Comparison of ENCODE assay signal across 12 cellular contexts in the genomic region with DNA sequence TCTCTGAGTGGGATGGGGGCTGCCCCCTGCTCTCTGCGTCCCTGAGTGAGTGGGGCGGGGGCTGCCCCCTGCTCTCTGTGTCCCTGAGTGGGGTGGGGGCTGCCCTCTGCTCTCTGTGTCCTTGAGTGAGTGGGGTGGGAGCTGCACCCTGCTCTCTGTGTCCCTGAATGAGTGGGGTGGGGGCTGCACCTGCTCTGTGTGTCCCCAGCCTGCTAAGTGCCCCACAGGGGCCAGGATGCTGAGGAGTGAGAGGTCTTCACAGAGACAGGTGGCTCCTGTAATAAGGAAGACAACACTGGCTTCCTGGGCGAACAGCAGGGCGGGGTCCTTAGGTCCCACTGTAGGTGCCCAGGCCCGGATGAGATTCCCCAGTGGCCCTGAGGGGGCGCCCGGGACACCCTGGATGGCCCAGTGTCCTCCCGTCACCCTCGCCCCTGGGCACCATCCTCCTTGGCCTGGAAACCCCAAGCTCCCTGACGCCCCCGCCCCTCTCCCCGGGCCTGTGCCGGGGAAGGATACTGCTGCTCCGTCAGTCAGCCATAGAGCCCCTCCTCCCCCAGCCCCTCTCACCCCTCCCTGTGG. TPM values are rescaled to one million over a fixed set of nuclear protein-coding genes. Genes with fewer than 3 reads are reported as not detected.
DNase-seq lines count a peak whose midpoint lies in the region; ATAC-seq and TF ChIP-seq lines count a peak whose summit lies in the region.
"Had no signal": no experiment of that assay in that cellular context is flagged by ENCODE, and none has a peak within 500 bp of the region (broad histone marks: within the 10 kb centered on the region; RNA-seq: fewer than 3 reads in every experiment).

No MANE protein-coding gene starts in this region.

- peaks cover 0 to 31% of the 10 kb centered on the region in 2 donors for H3K27me3 ChIP-seq in left lung
- H3K27me3 ChIP-seq: pancreas had no signal

- peaks cover 0 to 7% of the 10 kb centered on the region in 2 donors for H3K4me1 ChIP-seq in left lung
- H3K4me1 ChIP-seq: pancreas had no signal

- TF ChIP-seq CTCF in left lung (IDR thresholded peaks at IDR 0.05), result no peak

- no peak overlapping the region for H3K27ac ChIP-seq in left lung
- H3K27ac ChIP-seq: pancreas had no signal

- ATAC-seq in stimulated activated naive CD8-positive, alpha-beta T cell treated with anti-CD3 and anti-CD28 coated beads, Interleukin-15, Interleukin-2, amounts not matched to agents 100 U/mL and 50 U/mL, for 24 hours, result peak; percentile 11
- ATAC-seq in HG02870 (IDR thresholded peaks at IDR 0.05; ENCODE audit: unreplicated experiment), result no peak
- no peak for ATAC-seq in left lung
- ATAC-seq: activated T-cell treated with anti-CD3 and anti-CD28 coated beads, Interleukin-2, amount 50 U/mL, for 72 hours had no signal

- DNase-seq in NCI-H82 (lab: John Stamatoyannopoulos, UW) (peak; percentile 25), NCI-H82 treated with DMSO at 0.1 percent for 48 hours (lab: John Stamatoyannopoulos, UW; ENCODE audit: unreplicated experiment) (no peak), NCI-H146 (lab: John Stamatoyannopoulos, UW) (peak; percentile 77), dermis blood vessel endothelial cell (peak; percentile 5), mucosa of gallbladder (ENCODE audit: low spot score) (no peak), left lung (no peak)
- DNase-seq in stimulated activated naive CD8-positive, alpha-beta T cell treated with anti-CD3 and anti-CD28 coated beads, Interleukin-15, Interleukin-2, amounts not matched to agents 100 U/mL and 50 U/mL, for 24 hours, result no peak
- DNase-seq: activated T-cell treated with anti-CD3 and anti-CD28 coated beads, Interleukin-2, amount 50 U/mL, for 72 hours; kidney glomerular epithelial cell; stimulated activated CD4-positive, alpha-beta T cell treated with anti-CD3 and anti-CD28 coated beads, Interleukin-2, amount 100 ng/mL, for 48 hours had no signal

- intact Hi-C loops in left lung (cut with DNase I), result loop anchor here (5.0 to 10.0 kb wide), 2 partner anchors 113 to 130 kb away; a partner anchor contains a TSS

- no peaks in the 10 kb centered on the region for H3K9me3 ChIP-seq in left lung
- H3K9me3 ChIP-seq: pancreas had no signal

- peak overlapping the region in 1 of 2 donors; percentile 22 for H3K4me3 ChIP-seq in left lung
- H3K4me3 ChIP-seq: pancreas had no signal

- no peaks in the 10 kb centered on the region for H3K36me3 ChIP-seq in left lung
- H3K36me3 ChIP-seq: pancreas had no signal

RNA-seq across cellular contexts. Expression of a gene that starts 3.8 kb away (rescaled TPM):
- 9.4 and 11.1 TPM in 2 replicates for total RNA-seq in dermis blood vessel endothelial cell
- total RNA-seq in mucosa of gallbladder, result 0.83 TPM
- 1 to 10 TPM; 1.1 to 1.4 TPM for total RNA-seq in left lung
- total RNA-seq: activated T-cell treated with anti-CD3 and anti-CD28 coated beads, Interleukin-2, amount 50 U/mL, for 72 hours had no signal

RNA-seq across cellular contexts. Expression of a gene that starts 23.1 kb away (rescaled TPM):
- total RNA-seq in dermis blood vessel endothelial cell (9.0 and 20.4 TPM in 2 replicates), mucosa of gallbladder (64.8 TPM), left lung (10 to 100 TPM; 63.0 to 81.8 TPM)

RNA-seq across cellular contexts. Expression of a gene that starts 37.7 kb away (rescaled TPM):
- total RNA-seq in dermis blood vessel endothelial cell, result 39.9 and 48.8 TPM in 2 replicates
- 67.1 TPM for total RNA-seq in mucosa of gallbladder
- total RNA-seq in left lung, result 10 to 100 TPM; 40.9 to 60.4 TPM

RNA-seq across cellular contexts. Expression of a gene that starts 38.8 kb away (rescaled TPM):
- total RNA-seq in dermis blood vessel endothelial cell (239 and 338 TPM in 2 replicates), mucosa of gallbladder (62.6 TPM), left lung (100 to 1,000 TPM in 1 of 2 donors, 10 to 100 TPM in 1; 63.7 to 111 TPM)

Comparison
In these comparisons a context has a peak if more than half of its experiments do, and no peak if none do; other contexts are left out.
1. DNase-seq: peak in NCI-H82 (single experiment), NCI-H146 (single experiment) and dermis blood vessel endothelial cell (single experiment); none in NCI-H82 treated with DMSO at 0.1 percent for 48 hours (single experiment), stimulated activated naive CD8-positive, alpha-beta T cell treated with anti-CD3 and anti-CD28 coated beads, Interleukin-15, Interleukin-2, amounts not matched to agents 100 U/mL and 50 U/mL, for 24 hours (single experiment), mucosa of gallbladder (single experiment) and left lung (0 of 2).